ENCODE assay signal across 8 cellular contexts in the genomic region with DNA sequence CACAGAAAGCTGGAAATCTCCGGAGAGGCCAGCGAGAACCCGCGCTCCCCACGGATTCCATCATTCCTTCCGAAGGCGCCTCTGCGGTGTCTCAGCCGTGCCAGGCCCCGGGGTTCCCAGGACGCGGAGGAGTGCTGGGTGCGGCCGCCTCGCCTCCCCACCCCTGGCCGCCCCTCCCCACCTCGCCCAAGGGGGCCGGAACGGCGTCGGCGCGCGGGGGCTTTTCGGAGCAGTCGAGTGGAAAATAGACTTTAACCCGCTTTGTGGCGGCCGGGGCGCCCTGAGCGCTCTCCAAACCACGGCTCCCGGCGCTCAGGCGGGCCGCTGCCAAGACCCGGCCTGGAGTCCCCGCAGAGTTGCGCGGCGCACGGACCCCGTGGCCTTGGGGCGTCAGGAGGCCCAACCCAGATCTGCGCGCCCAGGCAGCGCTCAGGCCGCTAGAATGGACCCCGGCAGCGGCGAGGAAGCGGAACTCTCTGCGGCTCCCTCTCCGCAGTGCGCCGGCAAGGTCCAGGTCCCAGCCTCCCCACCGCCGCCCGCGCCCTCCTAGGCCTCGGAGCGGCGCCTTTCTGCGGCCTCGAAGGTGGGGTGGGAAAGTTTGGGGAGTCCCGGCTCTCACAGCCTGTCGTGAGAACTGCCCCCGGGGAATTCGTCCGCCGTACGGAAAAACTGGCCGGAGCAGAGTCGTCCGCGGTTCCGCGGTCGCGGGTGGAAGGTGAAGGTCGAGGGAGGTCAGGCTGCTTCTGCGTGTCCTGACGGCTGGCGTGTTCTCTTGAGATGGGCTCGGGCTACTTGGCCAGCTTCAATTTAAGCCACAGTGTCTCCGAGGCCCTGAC. TPM values are rescaled to one million over a fixed set of nuclear protein-coding genes. Genes with fewer than 3 reads are reported as not detected.
DNase-seq lines count a peak whose midpoint lies in the region; ATAC-seq, FAIRE-seq and TF ChIP-seq lines count a peak whose summit lies in the region.

No MANE protein-coding gene starts in this region.

- H4K20me1 ChIP-seq in astrocyte (ENCODE audit: insufficient read depth, low read length) (peaks cover 38% of the 10 kb centered on the region), keratinocyte (ENCODE audit: control insufficient read depth, extremely low read depth, insufficient read depth, low read length) (peaks cover 16% of the 10 kb centered on the region)

- H3K9ac ChIP-seq in astrocyte (ENCODE audit: low read length) (no peak overlapping the region), keratinocyte (ENCODE audit: control insufficient read depth, extremely low read depth, insufficient read depth, low read length) (peak overlapping the region; percentile 15)

- H3K4me3 Mint-ChIP-seq in astrocyte (ENCODE audit: unreplicated experiment): no peak overlapping the region

- ATAC-seq in GM18861 (IDR thresholded peaks at IDR 0.05; ENCODE audit: unreplicated experiment) (peak; percentile 66), HG02973 (IDR thresholded peaks at IDR 0.05; ENCODE audit: unreplicated experiment) (peak; percentile 50)

- peaks cover 9% of the 10 kb centered on the region for H3K4me1 ChIP-seq in astrocyte (ENCODE audit: insufficient read depth, low read length)
- peaks cover 26% of the 10 kb centered on the region for H3K4me1 ChIP-seq in keratinocyte (ENCODE audit: control insufficient read depth, extremely low read depth, insufficient read depth, low read length)

- dilution Hi-C loops in keratinocyte (cut with MboI; ENCODE audit: extremely low pct_ligation_motif_present, low sequenced_read_pairs): no loop called here

- H3K4me3 ChIP-seq in astrocyte (ENCODE audit: insufficient read depth, low read depth, low read length) (no peak overlapping the region), keratinocyte (ENCODE audit: control insufficient read depth in 2 of 3, extremely low read depth in 1 of 3, insufficient read depth in 2 of 3, low read depth in 1 of 3, low read length in 3 of 3) (peak overlapping the region; percentile 14 to 59 (median 37))

- H3K9me1 ChIP-seq in keratinocyte (ENCODE audit: control insufficient read depth, extremely low read depth, insufficient read depth, low read length): no peaks in the 10 kb centered on the region

- no peak for FAIRE-seq in astrocyte (lab: Jason Lieb, UNC)
- no peak for FAIRE-seq in keratinocyte (lab: Jason Lieb, UNC)

- no peak for TF ChIP-seq CTCF in astrocyte (IDR thresholded peaks at IDR 0.05; ENCODE audit: insufficient read depth, low read depth, low read length)
- no peak for TF ChIP-seq CTCF in keratinocyte (optimal IDR thresholded peaks at IDR 0.05 in 1 of 3, IDR thresholded peaks at IDR 0.05 in 1 of 3, conservative IDR thresholded peaks at IDR 0.05 in 1 of 3; ENCODE audit: extremely low read depth in 1 of 3, insufficient read depth in 2 of 3, low read length in 3 of 3)

- H3K36me3 ChIP-seq in astrocyte (ENCODE audit: insufficient read depth, low read length) (no peaks in the 10 kb centered on the region), keratinocyte (ENCODE audit: control insufficient read depth in 2 of 2, extremely low read depth in 1 of 2, insufficient read depth in 2 of 2, low read length in 2 of 2) (no peaks in the 10 kb centered on the region)

- H3K79me2 ChIP-seq in astrocyte (ENCODE audit: insufficient read depth, low read length): no peaks in the 10 kb centered on the region
- no peaks in the 10 kb centered on the region for H3K79me2 ChIP-seq in keratinocyte (ENCODE audit: control insufficient read depth, insufficient read depth, low read length)

- no peaks in the 10 kb centered on the region for H3K4me1 Mint-ChIP-seq in astrocyte (ENCODE audit: low read depth, unreplicated experiment)

- H3K36me3 Mint-ChIP-seq in astrocyte (ENCODE audit: low read depth, unreplicated experiment): no peaks in the 10 kb centered on the region

- peaks cover 72% of the 10 kb centered on the region for H3K27me3 Mint-ChIP-seq in astrocyte (ENCODE audit: low read depth, unreplicated experiment)

- peak overlapping the region; percentile 30 for H2AFZ ChIP-seq in astrocyte (ENCODE audit: low read depth, low read length)
- peak overlapping the region; percentile 43 for H2AFZ ChIP-seq in keratinocyte (ENCODE audit: control insufficient read depth, low read length)

- H3K4me2 ChIP-seq in astrocyte (ENCODE audit: low read length) (peak overlapping the region; percentile 70), keratinocyte (ENCODE audit: control insufficient read depth, extremely low read depth, insufficient read depth, low read depth, low read length) (peak overlapping the region; percentile 73)

- peaks cover 9% of the 10 kb centered on the region for H3K9me3 Mint-ChIP-seq in astrocyte (ENCODE audit: unreplicated experiment)

- DNase-seq in AG08396 (ENCODE audit: low spot score) (peak; percentile 59), NCI-H446 treated with DMSO at 0.1 percent for 48 hours (lab: John Stamatoyannopoulos, UW) (peak; percentile 19), astrocyte (ENCODE audit: low read depth) (no peak), keratinocyte (ENCODE audit: low read depth, low spot score) (no peak)
- peak; percentile 34 to 42 for DNase-seq in stimulated activated CD4-positive, alpha-beta T cell treated with anti-CD3 and anti-CD28 coated beads, Interleukin-2, amount 100 ng/mL, for 48 hours
- no peak for DNase-seq in NK-92 treated with Interleukin-12 subunit alpha and Interleukin-12 subunit beta, amount 100 ng/mL, for 24 hours (lab: John Stamatoyannopoulos, UW)

- no peak overlapping the region for H3K27ac Mint-ChIP-seq in astrocyte (ENCODE audit: unreplicated experiment)

- peaks cover 94% of the 10 kb centered on the region for H3K27me3 ChIP-seq in astrocyte (ENCODE audit: insufficient read depth, low read length)
- peaks cover 89% of the 10 kb centered on the region for H3K27me3 ChIP-seq in keratinocyte (ENCODE audit: control insufficient read depth, extremely low read depth, insufficient read depth, low read length)

- H3K27ac ChIP-seq in astrocyte (ENCODE audit: low read depth, low read length) (no peak overlapping the region), keratinocyte (ENCODE audit: control insufficient read depth, insufficient read depth, low read length) (no peak overlapping the region)

- H3K9me3 ChIP-seq in astrocyte (ENCODE audit: insufficient read depth, low read depth, low read length) (no peaks in the 10 kb centered on the region), keratinocyte (ENCODE audit: control insufficient read depth, low read depth, low read length) (no peaks in the 10 kb centered on the region)

RNA-seq across cellular contexts. Expression of a gene that starts 1.2 kb away (rescaled TPM):
- total RNA-seq in astrocyte: 0.48 TPM in 1 of 2 replicates, not detected in the other
- polyA plus RNA-seq in keratinocyte: not detected in 3 replicates
- not detected for polyA plus RNA-seq in keratinocyte (2011; ENCODE audit: low read depth)
- polyA plus RNA-seq in keratinocyte (2011; cell fraction: cytosol; rRNA removed): not detected in 2 replicates
- polyA plus RNA-seq in keratinocyte (2011; cell fraction: nucleus; rRNA removed): not detected in 2 replicates
- 0.06 TPM in 1 of 2 replicates, not detected in the other for polyA plus RNA-seq in keratinocyte (2012; ENCODE audit: low replicate concordance)
- not detected in 3 replicates for polyA minus RNA-seq in keratinocyte
- polyA minus RNA-seq in keratinocyte (2011; cell fraction: cytosol; rRNA and poly(A)+ RNA removed): not detected
- polyA minus RNA-seq in keratinocyte (2011; cell fraction: nucleus; rRNA and poly(A)+ RNA removed): not detected in 2 replicates

RNA-seq across cellular contexts. Expression of a gene that starts 28.9 kb away (rescaled TPM):
- 23.6 TPM in 2 replicates for total RNA-seq in astrocyte
- polyA plus RNA-seq in keratinocyte: 25.1 to 33.9 TPM (median 26.0 TPM) in 3 replicates
- polyA plus RNA-seq in keratinocyte (2011; ENCODE audit: low read depth): 9.1 TPM
- 27.6 and 36.6 TPM in 2 replicates for polyA plus RNA-seq in keratinocyte (2011; cell fraction: cytosol; rRNA removed)
- polyA plus RNA-seq in keratinocyte (2011; cell fraction: nucleus; rRNA removed): 16.2 and 16.4 TPM in 2 replicates
- 18.2 and 37.1 TPM in 2 replicates for polyA plus RNA-seq in keratinocyte (2012; ENCODE audit: low replicate concordance)
- polyA minus RNA-seq in keratinocyte: 11.7 to 13.8 TPM (median 12.2 TPM) in 3 replicates
- polyA minus RNA-seq in keratinocyte (2011; cell fraction: cytosol; rRNA and poly(A)+ RNA removed): 16.5 TPM
- polyA minus RNA-seq in keratinocyte (2011; cell fraction: nucleus; rRNA and poly(A)+ RNA removed): 4.0 and 4.5 TPM in 2 replicates

Comparison
In these comparisons a context has a peak if more than half of its experiments do, and no peak if none do; other contexts are left out.
1. DNase-seq: peak in AG08396 (single experiment), NCI-H446 treated with DMSO at 0.1 percent for 48 hours (single experiment) and stimulated activated CD4-positive, alpha-beta T cell treated with anti-CD3 and anti-CD28 coated beads, Interleukin-2, amount 100 ng/mL, for 48 hours (2 of 2); none in astrocyte (single experiment), keratinocyte (single experiment) and NK-92 treated with Interleukin-12 subunit alpha and Interleukin-12 subunit beta, amount 100 ng/mL, for 24 hours (single experiment).